Comparison of ENCODE assay signal across 1 cellular context in the genomic region with DNA sequence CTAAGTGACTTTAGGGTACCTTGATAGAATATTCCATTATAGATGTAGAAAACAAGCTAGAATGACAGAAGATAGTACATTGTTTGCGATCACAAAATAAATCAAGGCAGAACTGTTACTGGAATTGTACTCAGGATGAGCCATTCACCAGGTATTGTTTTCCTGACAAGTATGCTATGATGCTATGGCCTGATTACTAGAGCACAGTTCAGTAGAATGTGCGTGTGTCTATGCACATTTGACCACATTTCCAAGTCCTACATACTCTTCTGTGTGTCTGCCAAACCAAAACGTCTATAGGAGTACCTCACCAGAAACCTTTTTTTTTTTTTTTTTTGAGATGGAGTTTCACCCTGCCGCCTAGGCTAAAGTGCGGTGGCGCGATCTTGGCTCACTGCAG.
A peak's percentile ranks its signal among the peaks of the same experiment; 100 is the strongest.
TF ChIP-seq lines count a peak whose summit lies in the region.

No MANE protein-coding gene starts in this region.

TF ChIP-seq in GM12878, 131 proteins besides CTCF, POLR2A, EP300 and RAD21:
- TF ChIP-seq, protein P1, sequence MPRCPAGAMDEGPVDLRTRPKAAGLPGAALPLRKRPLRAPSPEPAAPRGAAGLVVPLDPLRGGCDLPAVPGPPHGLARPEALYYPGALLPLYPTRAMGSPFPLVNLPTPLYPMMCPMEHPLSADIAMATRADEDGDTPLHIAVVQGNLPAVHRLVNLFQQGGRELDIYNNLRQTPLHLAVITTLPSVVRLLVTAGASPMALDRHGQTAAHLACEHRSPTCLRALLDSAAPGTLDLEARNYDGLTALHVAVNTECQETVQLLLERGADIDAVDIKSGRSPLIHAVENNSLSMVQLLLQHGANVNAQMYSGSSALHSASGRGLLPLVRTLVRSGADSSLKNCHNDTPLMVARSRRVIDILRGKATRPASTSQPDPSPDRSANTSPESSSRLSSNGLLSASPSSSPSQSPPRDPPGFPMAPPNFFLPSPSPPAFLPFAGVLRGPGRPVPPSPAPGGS (IDR thresholded peaks at IDR 0.05; ENCODE audit: borderline replicate concordance, insufficient read depth, low read depth, low read length, poor library complexity, severe bottlenecking) = peak; percentile 35
- TF ChIP-seq, protein P2, sequence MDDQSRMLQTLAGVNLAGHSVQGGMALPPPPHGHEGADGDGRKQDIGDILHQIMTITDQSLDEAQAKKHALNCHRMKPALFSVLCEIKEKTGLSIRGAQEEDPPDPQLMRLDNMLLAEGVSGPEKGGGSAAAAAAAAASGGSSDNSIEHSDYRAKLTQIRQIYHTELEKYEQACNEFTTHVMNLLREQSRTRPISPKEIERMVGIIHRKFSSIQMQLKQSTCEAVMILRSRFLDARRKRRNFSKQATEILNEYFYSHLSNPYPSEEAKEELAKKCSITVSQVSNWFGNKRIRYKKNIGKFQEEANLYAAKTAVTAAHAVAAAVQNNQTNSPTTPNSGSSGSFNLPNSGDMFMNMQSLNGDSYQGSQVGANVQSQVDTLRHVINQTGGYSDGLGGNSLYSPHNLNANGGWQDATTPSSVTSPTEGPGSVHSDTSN (IDR thresholded peaks at IDR 0.05; ENCODE audit: insufficient replicate concordance, low read depth, low read length) = peak; percentile 20
- TF ChIP-seq SMAD5 (IDR thresholded peaks at IDR 0.05; ENCODE audit: low read depth) = no peak
